Comparison of ENCODE assay signal across 8 cellular contexts in the genomic region with DNA sequence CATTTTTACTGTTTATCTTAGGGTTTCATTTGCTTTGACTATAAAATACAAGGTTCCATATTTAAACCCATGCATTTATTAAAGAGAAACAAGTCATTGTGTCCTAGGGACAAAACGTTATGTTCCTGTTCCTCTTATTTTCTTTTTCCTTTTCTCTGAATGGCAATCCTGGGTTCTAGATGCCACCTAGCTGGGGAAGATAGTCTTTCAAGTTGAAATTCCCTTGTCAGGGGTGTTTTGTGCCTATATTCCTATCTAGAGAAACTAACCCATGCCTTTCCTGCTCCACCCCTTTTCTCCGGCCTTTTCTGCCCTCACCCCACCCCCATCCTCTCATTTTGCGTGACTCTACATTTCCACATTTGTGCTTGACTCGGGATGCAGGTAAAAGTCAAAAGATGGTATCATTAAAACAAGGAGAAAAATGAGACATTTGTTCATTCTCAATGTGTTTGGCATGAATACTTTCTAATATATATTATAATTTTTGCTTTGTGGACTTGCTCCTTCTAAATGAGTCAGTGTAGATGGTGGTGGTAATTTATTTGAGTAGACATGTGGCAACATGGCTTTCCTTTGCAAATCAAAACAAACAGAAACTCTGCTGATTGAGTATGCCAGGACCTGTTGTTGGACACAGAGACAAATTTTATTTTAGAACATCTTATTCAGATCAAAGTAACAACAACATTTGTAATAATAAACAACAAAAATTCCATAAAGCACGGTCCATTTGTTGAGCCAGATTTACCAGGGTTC. TPM values are rescaled to one million over a fixed set of nuclear protein-coding genes. Genes with fewer than 3 reads are reported as not detected.
A peak's percentile ranks its signal among the peaks of the same experiment; 100 is the strongest.
DNase-seq lines count a peak whose midpoint lies in the region; ATAC-seq and TF ChIP-seq lines count a peak whose summit lies in the region.
"Had no signal": no experiment of that assay in that cellular context is flagged by ENCODE, and none has a peak within 500 bp of the region (broad histone marks: within the 10 kb centered on the region; RNA-seq: fewer than 3 reads in every experiment).

No MANE protein-coding gene starts in this region.

- no peaks in the 10 kb centered on the region for H3K79me2 ChIP-seq in hepatocyte

- no peaks in the 10 kb centered on the region for H3K27me3 ChIP-seq in hepatocyte

- no peak overlapping the region for H2AFZ ChIP-seq in hepatocyte

- WGBS in hepatocyte (ENCODE audit: low lambda C conversion rate, missing lambda C conversion rate) = 63% methylated on average over 5 of the region's 5 CpGs

- peak; percentile 60 for DNase-seq in astrocyte of the spinal cord (ENCODE audit: low read depth, low spot score)
- DNase-seq in hepatocyte (ENCODE audit: low spot score) = peak; percentile 33
- peak; percentile 86 for DNase-seq in superior temporal gyrus (ENCODE audit: extremely low spot score)
- no peak for DNase-seq in NCI-H1417 (lab: John Stamatoyannopoulos, UW)
- DNase-seq: naive thymus-derived CD4-positive, alpha-beta T cell had no signal

- no peaks in the 10 kb centered on the region for H3K9me3 ChIP-seq in HEK293 (ENCODE audit: control insufficient read depth, insufficient read depth, low read depth, low read length)
- H3K9me3 ChIP-seq in hepatocyte (ENCODE audit: low read depth) = no peaks in the 10 kb centered on the region

- CTCF ChIA-PET in HEK293 (lab: Yijun Ruan, JAX) = no interaction called here

- H3K9me2 ChIP-seq in hepatocyte (replicated peaks; ENCODE audit: insufficient read depth) = no peaks in the 10 kb centered on the region

- ATAC-seq in GM18858 (IDR thresholded peaks at IDR 0.05; ENCODE audit: unreplicated experiment) (no peak), GM19397 (IDR thresholded peaks at IDR 0.05; ENCODE audit: unreplicated experiment) (no peak)
- ATAC-seq: naive thymus-derived CD4-positive, alpha-beta T cell had no signal

- H3K36me3 ChIP-seq in HEK293 (ENCODE audit: control insufficient read depth in 2 of 2, insufficient read depth in 1 of 2, low read length in 2 of 2) (no peaks in the 10 kb centered on the region), hepatocyte (replicated peaks; ENCODE audit: insufficient read depth, low read depth) (no peaks in the 10 kb centered on the region)

- no peaks in the 10 kb centered on the region for H3K4me1 ChIP-seq in HEK293 (ENCODE audit: control insufficient read depth, insufficient read depth, low read length)
- H3K4me1 ChIP-seq in hepatocyte (ENCODE audit: insufficient read depth) = no peaks in the 10 kb centered on the region

- H3K4me3 ChIP-seq in HEK293 (ENCODE audit: low read depth, low read length) (no peak overlapping the region), astrocyte of the spinal cord (ENCODE audit: low read depth, low read length) (no peak overlapping the region), hepatocyte (no peak overlapping the region)

- in situ Hi-C loops in astrocyte of the spinal cord (cut with HindIII; ENCODE audit: low sequenced_read_pairs) = no loop called here

- peak; percentile 18; the same call in 1 of the 2 replicates for TF ChIP-seq CTCF in HEK293 (tag by site-specific recombination; IDR thresholded peaks at IDR 0.05)
- TF ChIP-seq CTCF in astrocyte of the spinal cord (IDR thresholded peaks at IDR 0.05; ENCODE audit: low read depth, low read length) = peak; percentile 31
- TF ChIP-seq CTCF in hepatocyte (IDR thresholded peaks at IDR 0.05; ENCODE audit: poor library complexity) = peak; percentile 40

- POLR2A ChIA-PET in HEK293 (lab: Yijun Ruan, JAX) = no interaction called here

- no peaks in the 10 kb centered on the region for H4K20me1 ChIP-seq in hepatocyte (ENCODE audit: insufficient read depth, poor library complexity, severe bottlenecking)

- no peak overlapping the region for H3K27ac ChIP-seq in HEK293 (ENCODE audit: extremely low read depth, low read depth, low read length)
- no peak overlapping the region for H3K27ac ChIP-seq in hepatocyte

- H3K4me2 ChIP-seq in hepatocyte = no peak overlapping the region

TF ChIP-seq in HEK293, 187 proteins besides CTCF, POLR2A, EP300 and RAD21:
- TF ChIP-seq ZNF660 (tag by site-specific recombination; IDR thresholded peaks at IDR 0.05) = no peak
- no peak for TF ChIP-seq ZNF292 (tag by site-specific recombination; IDR thresholded peaks at IDR 0.05; ENCODE audit: borderline replicate concordance, low read depth)
- TF ChIP-seq ZSCAN30 (tag by site-specific recombination; IDR thresholded peaks at IDR 0.05) = no peak
- TF ChIP-seq SETDB1 (IDR thresholded peaks at IDR 0.05; ENCODE audit: insufficient read length, low read length) = no peak
- no peak for TF ChIP-seq ZNF426 (tag by site-specific recombination; IDR thresholded peaks at IDR 0.05)
- no peak for TF ChIP-seq ZNF174 (tag by site-specific recombination; IDR thresholded peaks at IDR 0.05)
- TF ChIP-seq, protein P1, sequence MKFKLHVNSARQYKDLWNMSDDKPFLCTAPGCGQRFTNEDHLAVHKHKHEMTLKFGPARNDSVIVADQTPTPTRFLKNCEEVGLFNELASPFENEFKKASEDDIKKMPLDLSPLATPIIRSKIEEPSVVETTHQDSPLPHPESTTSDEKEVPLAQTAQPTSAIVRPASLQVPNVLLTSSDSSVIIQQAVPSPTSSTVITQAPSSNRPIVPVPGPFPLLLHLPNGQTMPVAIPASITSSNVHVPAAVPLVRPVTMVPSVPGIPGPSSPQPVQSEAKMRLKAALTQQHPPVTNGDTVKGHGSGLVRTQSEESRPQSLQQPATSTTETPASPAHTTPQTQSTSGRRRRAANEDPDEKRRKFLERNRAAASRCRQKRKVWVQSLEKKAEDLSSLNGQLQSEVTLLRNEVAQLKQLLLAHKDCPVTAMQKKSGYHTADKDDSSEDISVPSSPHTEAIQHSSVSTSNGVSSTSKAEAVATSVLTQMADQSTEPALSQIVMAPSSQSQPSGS (tag by site-specific recombination; IDR thresholded peaks at IDR 0.05; ENCODE audit: low read depth) = no peak
- TF ChIP-seq ZBTB48 (tag by site-specific recombination; IDR thresholded peaks at IDR 0.05) = no peak
- TF ChIP-seq ZBTB17 (tag by site-specific recombination; IDR thresholded peaks at IDR 0.05) = no peak
- no peak for TF ChIP-seq KLF9 (tag by site-specific recombination; IDR thresholded peaks at IDR 0.05; ENCODE audit: low read depth)
- TF ChIP-seq, protein P2, sequence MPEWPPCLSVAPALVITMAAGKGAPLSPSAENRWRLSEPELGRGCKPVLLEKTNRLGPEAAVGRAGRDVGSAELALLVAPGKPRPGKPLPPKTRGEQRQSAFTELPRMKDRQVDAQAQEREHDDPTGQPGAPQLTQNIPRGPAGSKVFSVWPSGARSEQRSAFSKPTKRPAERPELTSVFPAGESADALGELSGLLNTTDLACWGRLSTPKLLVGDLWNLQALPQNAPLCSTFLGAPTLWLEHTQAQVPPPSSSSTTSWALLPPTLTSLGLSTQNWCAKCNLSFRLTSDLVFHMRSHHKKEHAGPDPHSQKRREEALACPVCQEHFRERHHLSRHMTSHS (tag by site-specific recombination; IDR thresholded peaks at IDR 0.05) = no peak
- no peak for TF ChIP-seq ZNF169 (tag by site-specific recombination; IDR thresholded peaks at IDR 0.05)
- TF ChIP-seq ZFHX2 (tag by site-specific recombination; conservative IDR thresholded peaks at IDR 0.05) = no peak
- TF ChIP-seq ZBTB8A (tag by site-specific recombination; IDR thresholded peaks at IDR 0.05) = no peak
- TF ChIP-seq ZNF138 (tag by site-specific recombination; IDR thresholded peaks at IDR 0.05; ENCODE audit: borderline replicate concordance) = no peak
- TF ChIP-seq ZSCAN16 (tag by site-specific recombination; IDR thresholded peaks at IDR 0.05) = no peak
- no peak for TF ChIP-seq MYNN (tag by site-specific recombination; IDR thresholded peaks at IDR 0.05; ENCODE audit: borderline replicate concordance)
- TF ChIP-seq HOXD13 (CRISPR knock-in tag; IDR thresholded peaks at IDR 0.05; ENCODE audit: borderline replicate concordance) = no peak
- no peak for TF ChIP-seq KLF1 (tag by site-specific recombination; IDR thresholded peaks at IDR 0.05)

RNA-seq across cellular contexts. Expression of a gene that starts 26.8 kb away (rescaled TPM):
- total RNA-seq in hepatocyte = 7.9 and 13.5 TPM in 2 replicates
- 5.4 and 8.8 TPM in 2 replicates for polyA plus RNA-seq in hepatocyte
- polyA plus RNA-seq: naive thymus-derived CD4-positive, alpha-beta T cell had no signal

Comparison
In these comparisons a context has a peak if more than half of its experiments do, and no peak if none do; other contexts are left out.
1. DNase-seq: peak in astrocyte of the spinal cord (single experiment), hepatocyte (single experiment) and superior temporal gyrus (single experiment); none in NCI-H1417 (0 of 3).
2. Peak in every context shown above with its lines, with median percentiles within 50 percentile points of each other: CTCF ChIP-seq.